Comparison of ENCODE assay signal across 22 cellular contexts in genomic region chr5:42426036-42426435, GRCh38.
"Had no signal": no experiment of that assay in that cellular context is flagged by ENCODE, and none has a peak within 500 bp of the region (broad histone marks: within the 10 kb centered on the region; RNA-seq: fewer than 3 reads in every experiment).

No MANE protein-coding gene starts in this region.

- H3K4me3 ChIP-seq: coronary artery, lower lobe of right lung, pancreas, testis had no signal

- H3K4me1 Mint-ChIP-seq: memory B cell; stimulated activated effector memory CD8-positive, alpha-beta T cell treated with anti-CD3 and anti-CD28 coated beads, Interleukin-12 subunit alpha, Interleukin-12 subunit beta, amount 100 ng/mL, for 72 hours had no signal

- H3K27me3 ChIP-seq: pancreas, sigmoid colon, testis, tibial nerve, vagina had no signal

- H3K4me3 Mint-ChIP-seq: memory B cell; stimulated activated effector memory CD8-positive, alpha-beta T cell treated with anti-CD3 and anti-CD28 coated beads, Interleukin-12 subunit alpha, Interleukin-12 subunit beta, amount 100 ng/mL, for 72 hours had no signal

- H3K36me3 ChIP-seq: heart right ventricle, lower lobe of right lung, pancreas, prostate gland, sigmoid colon, tibial nerve, upper lobe of right lung, vagina had no signal

- H3K9me3 ChIP-seq: heart right ventricle, lower lobe of right lung, pancreas, prostate gland, sigmoid colon, testis, tibial nerve, upper lobe of right lung, vagina had no signal

- H3K9me3 Mint-ChIP-seq: memory B cell; stimulated activated effector memory CD8-positive, alpha-beta T cell treated with anti-CD3 and anti-CD28 coated beads, Interleukin-12 subunit alpha, Interleukin-12 subunit beta, amount 100 ng/mL, for 72 hours had no signal

- ATAC-seq: esophagus mucosa; heart right ventricle; left lobe of liver; lower lobe of right lung; pancreas; stimulated activated effector memory CD8-positive, alpha-beta T cell treated with anti-CD3 and anti-CD28 coated beads, Interleukin-12 subunit alpha, Interleukin-12 subunit beta, amount 100 ng/mL, for 72 hours; stimulated activated naive CD8-positive, alpha-beta T cell treated with anti-CD3 and anti-CD28 coated beads, Interleukin-15, Interleukin-2, amounts not matched to agents 100 U/mL and 50 U/mL, for 24 hours; upper lobe of right lung had no signal

- DNase-seq: effector memory CD4-positive, alpha-beta T cell; heart right ventricle; islet precursor cell; lower lobe of right lung; midbrain; occipital lobe; pancreas; sigmoid colon; small intestine; stimulated activated CD4-positive, alpha-beta T cell treated with anti-CD3 and anti-CD28 coated beads, Interleukin-4, amount 100 ng/mL, for 1 hour; stimulated activated CD8-positive, alpha-beta memory T cell treated with anti-CD3 and anti-CD28 coated beads, Interleukin-4, amount 100 ng/mL, for 48 hours; stimulated activated naive CD8-positive, alpha-beta T cell treated with anti-CD3 and anti-CD28 coated beads, Interleukin-15, Interleukin-2, amounts not matched to agents 100 U/mL and 50 U/mL, for 24 hours; testis; upper lobe of right lung had no signal

- H3K27ac ChIP-seq: coronary artery, heart right ventricle, lower lobe of right lung, pancreas, testis, tibial nerve, upper lobe of right lung, vagina had no signal

- H3K36me3 Mint-ChIP-seq: memory B cell; stimulated activated effector memory CD8-positive, alpha-beta T cell treated with anti-CD3 and anti-CD28 coated beads, Interleukin-12 subunit alpha, Interleukin-12 subunit beta, amount 100 ng/mL, for 72 hours had no signal

- H3K27ac Mint-ChIP-seq: memory B cell; stimulated activated effector memory CD8-positive, alpha-beta T cell treated with anti-CD3 and anti-CD28 coated beads, Interleukin-12 subunit alpha, Interleukin-12 subunit beta, amount 100 ng/mL, for 72 hours had no signal
